16 cellular contexts compared by ENCODE assay signal in genomic region chr16:79171504-79172240, GRCh38.
DNase-seq lines count a peak whose midpoint lies in the region; ATAC-seq and TF ChIP-seq lines count a peak whose summit lies in the region.
"Had no signal": no experiment of that assay in that cellular context is flagged by ENCODE, and none has a peak within 500 bp of the region (broad histone marks: within the 10 kb centered on the region; RNA-seq: fewer than 3 reads in every experiment).

No MANE protein-coding gene starts in this region.

- H3K27me3 ChIP-seq in SK-N-SH (ENCODE audit: insufficient read depth): no peaks in the 10 kb centered on the region
- H3K27me3 ChIP-seq: dorsolateral prefrontal cortex, upper lobe of left lung had no signal

- no peaks in the 10 kb centered on the region for H3K36me3 ChIP-seq in SK-N-SH (replicated peaks in 1 of 2; ENCODE audit: control insufficient read depth in 1 of 2, insufficient read depth in 2 of 2, low read length in 1 of 2)
- H3K36me3 ChIP-seq: upper lobe of left lung had no signal

- 19% methylated on average over 10 of the region's 10 CpGs for WGBS in SK-N-SH (ENCODE audit: low lambda C conversion rate)

- H3K9me3 ChIP-seq in SK-N-SH: 0 out of 2 replicates have a peak, but pooled peaks cover 2% of the 10 kb centered on the region

- no peak for ATAC-seq in HG02981 (IDR thresholded peaks at IDR 0.05; ENCODE audit: unreplicated experiment)
- ATAC-seq in HG02840 (IDR thresholded peaks at IDR 0.05; ENCODE audit: low FRiP score, unreplicated experiment): no peak
- ATAC-seq in GM19395 (IDR thresholded peaks at IDR 0.05; ENCODE audit: unreplicated experiment): no peak
- ATAC-seq: T-cell had no signal

- no peak overlapping the region for H3K4me3 ChIP-seq in SK-N-SH (ENCODE audit: low read depth in 2 of 2, low read length in 1 of 2)
- H3K4me3 ChIP-seq: dorsolateral prefrontal cortex, upper lobe of left lung had no signal

- TF ChIP-seq RAD21 in SK-N-SH (IDR thresholded peaks at IDR 0.05; ENCODE audit: low read length): no peak

- no peak for TF ChIP-seq CTCF in SK-N-SH (IDR thresholded peaks at IDR 0.05)

- H3K4me1 ChIP-seq in SK-N-SH (ENCODE audit: control insufficient read depth in 1 of 2, insufficient read depth in 2 of 2, low read depth in 1 of 2, low read length in 1 of 2): peaks cover 0 to 7% of the 10 kb centered on the region in 2 experiments; a peak in 2 of 4 replicates

- H4K20me1 ChIP-seq in SK-N-SH (ENCODE audit: insufficient read depth): no peaks in the 10 kb centered on the region

- H3K79me2 ChIP-seq in SK-N-SH (ENCODE audit: insufficient read depth): no peaks in the 10 kb centered on the region

- no peak overlapping the region for H3K27ac ChIP-seq in SK-N-SH (ENCODE audit: low read depth in 2 of 2, low read length in 1 of 2)
- H3K27ac ChIP-seq: dorsolateral prefrontal cortex, upper lobe of left lung had no signal

- no peak overlapping the region for H3K9ac ChIP-seq in SK-N-SH

- no peak overlapping the region for H2AFZ ChIP-seq in SK-N-SH (ENCODE audit: low read depth)

- CTCF ChIA-PET in SK-N-SH (lab: Yijun Ruan, JAX): no interaction called here

- H3F3A ChIP-seq in SK-N-SH (replicated peaks; ENCODE audit: insufficient read depth): no peaks in the 10 kb centered on the region

- DNase-seq in CD1c-positive myeloid dendritic cell (ENCODE audit: extremely low spot score) (peak; percentile 47), M059J (ENCODE audit: low read depth) (peak; percentile 2), NCI-H2171 treated with DMSO at 0.1 percent for 48 hours (lab: John Stamatoyannopoulos, UW) (peak; percentile 83), SK-N-SH (peak; percentile 38)
- no peak for DNase-seq in NK-92 treated with Interleukin-12 subunit alpha and Interleukin-12 subunit beta, amount 100 ng/mL, for 24 hours (lab: John Stamatoyannopoulos, UW)
- DNase-seq: activated B cell treated with CpG ODN at 0.5 μM for 24 hours; activated effector memory CD4-positive, alpha-beta T cell treated with anti-CD3 and anti-CD28 coated beads, Interleukin-2, amount 50 U/mL, for 16 hours; dorsolateral prefrontal cortex; kidney glomerular epithelial cell; small intestine; stimulated activated naive CD4-positive, alpha-beta T cell; T-cell had no signal

- no peaks in the 10 kb centered on the region for H3K9me2 ChIP-seq in SK-N-SH

- POLR2A ChIA-PET in SK-N-SH (lab: Yijun Ruan, JAX): no interaction called here

- H3K4me2 ChIP-seq in SK-N-SH: no peak overlapping the region

- no peak for TF ChIP-seq EP300 in SK-N-SH (IDR thresholded peaks at IDR 0.05; ENCODE audit: borderline replicate concordance in 1 of 2, low read depth in 1 of 2, low read length in 1 of 2)

TF ChIP-seq in SK-N-SH, 30 proteins besides CTCF, POLR2A, EP300 and RAD21:
- TF ChIP-seq GATA2 (CRISPR knock-in tag; IDR thresholded peaks at IDR 0.05) (peak; percentile 49), MXI1 (IDR thresholded peaks at IDR 0.05; ENCODE audit: low read depth, low read length) (no peak), GABPA (IDR thresholded peaks at IDR 0.05; ENCODE audit: low read depth) (no peak)
